ENCODE assay signal across 1 cellular context in the genomic region with DNA sequence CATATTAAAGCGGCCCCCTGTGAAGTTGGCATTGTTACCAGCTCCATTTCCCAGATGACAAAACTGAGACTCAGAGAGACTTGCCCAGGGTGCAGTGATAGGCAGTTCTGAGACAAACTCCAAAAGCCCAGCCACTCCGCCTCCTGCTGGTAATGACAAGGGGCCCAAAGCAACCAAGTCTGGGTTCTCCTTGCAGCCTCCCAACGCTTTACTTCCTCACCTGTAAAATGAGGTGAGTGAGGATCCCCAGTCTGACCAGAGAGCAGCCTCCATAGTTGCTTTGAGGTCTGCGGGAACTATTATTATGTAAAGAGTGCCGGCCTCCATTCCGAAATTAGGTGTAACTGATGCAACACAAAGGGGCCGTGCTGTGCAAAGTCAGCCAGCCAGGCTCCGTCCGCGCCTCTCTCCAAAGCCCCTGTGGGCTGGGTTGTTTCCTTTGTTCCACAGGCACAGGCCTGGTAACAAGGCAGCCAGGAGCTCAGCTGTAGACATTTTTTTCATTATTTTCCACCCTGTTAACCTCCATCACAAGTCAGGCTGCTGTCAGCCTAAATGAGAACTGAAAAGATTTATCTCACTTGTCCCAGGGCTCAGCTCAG.
TF ChIP-seq lines count a peak whose summit lies in the region.

No MANE protein-coding gene starts in this region.

TF ChIP-seq in H1, 55 proteins besides CTCF, POLR2A, EP300 and RAD21 (continued from another document):
- TF ChIP-seq ATF3 (IDR thresholded peaks at IDR 0.05; ENCODE audit: insufficient read depth, low read depth, low read length): 0 out of 2 replicates have a peak, but pooled peaks have one; percentile 41
- TF ChIP-seq ATF2 (IDR thresholded peaks at IDR 0.05; ENCODE audit: low read length): peak; percentile 81; the same call in 1 of the 2 replicates
- peak; percentile 99 for TF ChIP-seq KDM1A (IDR thresholded peaks at IDR 0.05; ENCODE audit: borderline replicate concordance, low read length)
- TF ChIP-seq FOSL1 (IDR thresholded peaks at IDR 0.05; ENCODE audit: insufficient read depth, low read depth, low read length): no peak
- peak; percentile 92 for TF ChIP-seq CEBPB (IDR thresholded peaks at IDR 0.05; ENCODE audit: low read depth, low read length)
- no peak for TF ChIP-seq GABPA (IDR thresholded peaks at IDR 0.05; ENCODE audit: borderline replicate concordance, insufficient read depth, low read length)
- no peak; the same call in 1 of the 2 replicates for TF ChIP-seq CREB1 (IDR thresholded peaks at IDR 0.05)
- peak; percentile 22 for TF ChIP-seq ASH2L (IDR thresholded peaks at IDR 0.05; ENCODE audit: low read length)
- TF ChIP-seq, protein P1, sequence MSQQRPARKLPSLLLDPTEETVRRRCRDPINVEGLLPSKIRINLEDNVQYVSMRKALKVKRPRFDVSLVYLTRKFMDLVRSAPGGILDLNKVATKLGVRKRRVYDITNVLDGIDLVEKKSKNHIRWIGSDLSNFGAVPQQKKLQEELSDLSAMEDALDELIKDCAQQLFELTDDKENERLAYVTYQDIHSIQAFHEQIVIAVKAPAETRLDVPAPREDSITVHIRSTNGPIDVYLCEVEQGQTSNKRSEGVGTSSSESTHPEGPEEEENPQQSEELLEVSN (IDR thresholded peaks at IDR 0.05): no peak
- TF ChIP-seq TAF7 (optimal IDR thresholded peaks at IDR 0.05; ENCODE audit: borderline replicate concordance, low read depth, low read length): peak; percentile 26
- TF ChIP-seq RBBP5 (IDR thresholded peaks at IDR 0.05; ENCODE audit: borderline replicate concordance, low read depth, low read length): no peak
- 0 out of 2 replicates have a peak, but pooled peaks have one; percentile 17 for TF ChIP-seq TCF12 (IDR thresholded peaks at IDR 0.05; ENCODE audit: low read depth, low read length)
